ENCODE assay signal across 10 cellular contexts in genomic region chr3:100041328-100041749, GRCh38.
A peak's percentile ranks its signal among the peaks of the same experiment; 100 is the strongest.
DNase-seq lines count a peak whose midpoint lies in the region; ATAC-seq and TF ChIP-seq lines count a peak whose summit lies in the region.
"Had no signal": no experiment of that assay in that cellular context is flagged by ENCODE, and none has a peak within 500 bp of the region (broad histone marks: within the 10 kb centered on the region; RNA-seq: fewer than 3 reads in every experiment).

No MANE protein-coding gene starts in this region.

- H3K9me3 Mint-ChIP-seq in T-helper 2 cell treated with Interferon-gamma antibody and Interleukin-4, amounts not matched to agents 5 μg/mL and 100 μg/mL, for 36 hours = no peaks in the 10 kb centered on the region
- H3K9me3 Mint-ChIP-seq: activated naive CD4-positive, alpha-beta T cell treated with anti-CD3 and anti-CD28 coated beads, Interleukin-2, amount 50 U/mL, for 72 hours had no signal

- H3K27me3 Mint-ChIP-seq in T-helper 2 cell treated with Interferon-gamma antibody and Interleukin-4, amounts not matched to agents 5 μg/mL and 100 μg/mL, for 36 hours (ENCODE audit: low read depth) = no peaks in the 10 kb centered on the region

- H3K9me3 ChIP-seq in ascending aorta (no peaks in the 10 kb centered on the region), left ventricle myocardium inferior (replicated peaks) (no peaks in the 10 kb centered on the region)

- no peak overlapping the region for H3K4me3 ChIP-seq in ascending aorta
- no peak overlapping the region for H3K4me3 ChIP-seq in left ventricle myocardium inferior
- H3K4me3 ChIP-seq in skin epidermis = no peak overlapping the region

- peak overlapping the region; percentile 89 to 94 for H3K27ac ChIP-seq in ascending aorta
- H3K27ac ChIP-seq in left ventricle myocardium inferior (replicated peaks) = peak overlapping the region; percentile 94
- peak overlapping the region in 20 of 21 experiments; percentile 9 to 95 (median 76) for H3K27ac ChIP-seq in skin epidermis

- H3K27me3 ChIP-seq in ascending aorta = no peaks in the 10 kb centered on the region
- no peaks in the 10 kb centered on the region for H3K27me3 ChIP-seq in left ventricle myocardium inferior (ENCODE audit: low read depth)

- DNase-seq in H4 (ENCODE audit: low spot score) (peak; percentile 67), ascending aorta (ENCODE audit: low spot score in 2 of 2) (no peak), left ventricle myocardium inferior (no peak), D341Med (ENCODE audit: low spot score) (no peak)
- DNase-seq in T-helper 2 cell treated with Interferon-gamma antibody and Interleukin-4, amounts not matched to agents 5 μg/mL and 100 μg/mL, for 36 hours (ENCODE audit: low spot score) = no peak
- no peak for DNase-seq in activated CD4-positive, alpha-beta T cell treated with anti-CD3 and anti-CD28 coated beads, Interleukin-2, amount 50 U/mL, for 4 hours
- DNase-seq: stimulated activated CD4-positive, alpha-beta T cell treated with anti-CD3 and anti-CD28 coated beads, Interleukin-15, amount 100 ng/mL, for 24 hours had no signal

- H3K4me1 ChIP-seq in ascending aorta (peaks cover 9 to 40% of the 10 kb centered on the region in 2 donors), left ventricle myocardium inferior (peaks cover 66% of the 10 kb centered on the region)

- H3K4me3 Mint-ChIP-seq in T-helper 2 cell treated with Interferon-gamma antibody and Interleukin-4, amounts not matched to agents 5 μg/mL and 100 μg/mL, for 36 hours = no peak overlapping the region

- ATAC-seq in HG02798 (IDR thresholded peaks at IDR 0.05; ENCODE audit: poor library complexity, unreplicated experiment) = no peak
- ATAC-seq: activated naive CD4-positive, alpha-beta T cell treated with anti-CD3 and anti-CD28 coated beads, Interleukin-2, amount 50 U/mL, for 72 hours had no signal

- no peak overlapping the region for H3K27ac Mint-ChIP-seq in T-helper 2 cell treated with Interferon-gamma antibody and Interleukin-4, amounts not matched to agents 5 μg/mL and 100 μg/mL, for 36 hours
- H3K27ac Mint-ChIP-seq: activated naive CD4-positive, alpha-beta T cell treated with anti-CD3 and anti-CD28 coated beads, Interleukin-2, amount 50 U/mL, for 72 hours had no signal

- H3K36me3 Mint-ChIP-seq in T-helper 2 cell treated with Interferon-gamma antibody and Interleukin-4, amounts not matched to agents 5 μg/mL and 100 μg/mL, for 36 hours (ENCODE audit: low read depth) = no peaks in the 10 kb centered on the region
- H3K36me3 Mint-ChIP-seq: activated naive CD4-positive, alpha-beta T cell treated with anti-CD3 and anti-CD28 coated beads, Interleukin-2, amount 50 U/mL, for 72 hours had no signal

- intact Hi-C loops in ascending aorta (cut with DNase I) (loop anchor here (2.0 to 5.0 kb wide), 3 partner anchors 74 to 169 kb away; no protein-coding TSS in a partner anchor), left ventricle myocardium inferior (cut with micrococcal nuclease) (no loop called here)

- TF ChIP-seq CTCF in ascending aorta (IDR thresholded peaks at IDR 0.05) (no peak), left ventricle myocardium inferior (IDR thresholded peaks at IDR 0.05; ENCODE audit: borderline replicate concordance) (no peak)

- no peaks in the 10 kb centered on the region for H3K36me3 ChIP-seq in ascending aorta
- H3K36me3 ChIP-seq in left ventricle myocardium inferior = no peaks in the 10 kb centered on the region

- H3K4me1 Mint-ChIP-seq in T-helper 2 cell treated with Interferon-gamma antibody and Interleukin-4, amounts not matched to agents 5 μg/mL and 100 μg/mL, for 36 hours (ENCODE audit: low read depth) = no peaks in the 10 kb centered on the region
